16 cellular contexts compared by ENCODE assay signal in the genomic region with DNA sequence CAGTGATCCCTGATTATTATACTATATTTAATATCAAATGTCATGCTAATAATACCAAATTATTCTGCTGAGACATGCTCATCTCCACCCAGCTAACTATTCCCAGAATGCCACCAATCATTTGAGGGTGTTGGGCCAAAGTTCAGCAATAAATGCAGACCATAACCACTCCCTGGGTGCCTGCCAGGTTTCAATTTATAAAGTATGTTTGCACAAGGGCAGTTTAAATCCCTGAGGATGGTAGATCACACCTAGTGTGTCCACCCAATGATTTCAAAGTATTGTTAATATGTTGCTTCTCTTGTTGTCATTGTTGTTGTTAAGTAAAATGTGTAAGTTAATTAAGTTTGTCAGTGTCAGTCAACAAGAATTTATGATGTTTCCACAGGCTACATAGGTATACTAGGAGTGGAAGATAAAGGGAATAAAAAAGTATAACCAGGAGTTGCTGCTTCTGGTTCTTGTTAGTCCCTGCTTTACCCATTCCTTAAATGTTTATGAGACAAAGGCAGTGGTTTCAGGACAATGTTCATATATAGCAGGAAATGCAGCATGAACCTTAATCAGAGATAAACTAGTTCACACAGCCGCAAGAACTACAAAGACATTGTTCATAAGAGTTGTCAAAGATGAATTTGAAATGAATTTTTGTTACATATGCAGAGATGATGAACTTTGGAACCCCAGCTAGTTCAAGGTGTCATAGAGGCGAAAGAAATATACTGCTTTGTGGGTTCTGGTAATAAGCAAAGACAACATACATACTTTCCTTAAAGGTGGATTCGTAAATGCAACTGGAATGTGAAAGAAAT. TPM values are rescaled to one million over a fixed set of nuclear protein-coding genes. Genes with fewer than 3 reads are reported as not detected.
DNase-seq lines count a peak whose midpoint lies in the region; ATAC-seq and TF ChIP-seq lines count a peak whose summit lies in the region.
"Had no signal": no experiment of that assay in that cellular context is flagged by ENCODE, and none has a peak within 500 bp of the region (broad histone marks: within the 10 kb centered on the region; RNA-seq: fewer than 3 reads in every experiment).

No MANE protein-coding gene starts in this region.

- H2BK12ac ChIP-seq in H9 (ENCODE audit: insufficient read length, low read depth, low read length) = no peak overlapping the region

- no peak for TF ChIP-seq POLR2A in esophagus squamous epithelium (IDR thresholded peaks at IDR 0.05)

- no peak overlapping the region for H3K4me2 ChIP-seq in H9 (ENCODE audit: insufficient read depth, insufficient read length, low read length)

- H3K9me3 ChIP-seq in T-helper 17 cell (ENCODE audit: control insufficient read depth, low read length, poor library complexity, severe bottlenecking) (no peaks in the 10 kb centered on the region), H9 (ENCODE audit: control insufficient read depth, low read depth, low read length) (no peaks in the 10 kb centered on the region), esophagus squamous epithelium (no peaks in the 10 kb centered on the region)
- H3K9me3 ChIP-seq: left lung, suprapubic skin had no signal

- no peaks in the 10 kb centered on the region for H3K23me2 ChIP-seq in H9 (ENCODE audit: insufficient read length, low read depth, low read length, poor library complexity, severe bottlenecking)

- peak overlapping the region; percentile 66 for H3K4me3 Mint-ChIP-seq in T-helper 17 cell
- H3K4me3 Mint-ChIP-seq in naive thymus-derived CD8-positive, alpha-beta T cell = peak overlapping the region in 8 of 10 donors; percentile 3 to 78 (median 57)
- no peak overlapping the region for H3K4me3 Mint-ChIP-seq in H9
- no peak overlapping the region for H3K4me3 Mint-ChIP-seq in WTC11

- peaks cover 0 to 40% (median 0%) of the 10 kb centered on the region in 3 donors for H3K36me3 ChIP-seq in esophagus squamous epithelium
- H3K36me3 ChIP-seq: left lung, suprapubic skin had no signal

- H2BK15ac ChIP-seq in H9 (ENCODE audit: low read depth, low read length) = no peak overlapping the region

- POLR2A ChIA-PET in HEK293T (lab: Yijun Ruan, JAX) (no interaction called here), WTC11 (lab: Charles Lee) (no interaction called here)
- POLR2A ChIA-PET in naive thymus-derived CD8-positive, alpha-beta T cell (lab: Charles Lee) = no interaction called here

- no peak overlapping the region for H2BK120ac ChIP-seq in H9 (ENCODE audit: low read depth, low read length, poor library complexity, severe bottlenecking)

- no peak overlapping the region for H3K27ac Mint-ChIP-seq in T-helper 17 cell
- peak overlapping the region in 9 of 10 donors; percentile 10 to 83 (median 65) for H3K27ac Mint-ChIP-seq in naive thymus-derived CD8-positive, alpha-beta T cell
- no peak overlapping the region for H3K27ac Mint-ChIP-seq in H9
- H3K27ac Mint-ChIP-seq in WTC11 = no peak overlapping the region

- no peak overlapping the region for H3K4ac ChIP-seq in H9 (ENCODE audit: low read depth, low read length)

- no peak overlapping the region for H3K23ac ChIP-seq in H9 (ENCODE audit: insufficient read length, low read depth, low read length)

- H3K27ac ChIP-seq in H9 (ENCODE audit: insufficient read length, low read depth, low read length) = no peak overlapping the region
- H3K27ac ChIP-seq in esophagus squamous epithelium = peak overlapping the region in 2 of 4 donors; percentile 9 to 22
- H3K27ac ChIP-seq: left lung, skin epidermis, suprapubic skin had no signal

- H3K27me3 ChIP-seq in H9 (ENCODE audit: insufficient read depth, low read length) (no peaks in the 10 kb centered on the region), esophagus squamous epithelium (no peaks in the 10 kb centered on the region)
- H3K27me3 ChIP-seq: left lung, suprapubic skin had no signal

- H3K14ac ChIP-seq in H9 (ENCODE audit: insufficient read depth, low read length) = no peak overlapping the region

- DNase-seq in NCI-H1417 (lab: John Stamatoyannopoulos, UW) (peak in 2 of 3 experiments; percentile 21 to 61), NCI-H1417 treated with DMSO at 0.1 percent for 48 hours (lab: John Stamatoyannopoulos, UW) (no peak), HEK293T (ENCODE audit: extremely low spot score) (no peak), T-helper 17 cell (no peak), H9 (no peak), esophagus squamous epithelium (lab: John Stamatoyannopoulos, UW) (no peak), WTC11 (ENCODE audit: low spot score) (no peak)
- peak in 2 of 10 donors; percentile 6 to 17 for DNase-seq in naive thymus-derived CD8-positive, alpha-beta T cell
- DNase-seq: activated CD8-positive, alpha-beta memory T cell treated with anti-CD3 and anti-CD28 coated beads for 24 hours; cerebellar nuclear complex; left lung; NCI-H226 had no signal

- no peak overlapping the region for H3K56ac ChIP-seq in H9 (ENCODE audit: insufficient read length, low read depth, low read length)

- H2AFZ ChIP-seq in H9 (ENCODE audit: low read length) = no peak overlapping the region

- H4K5ac ChIP-seq in H9 (ENCODE audit: insufficient read length, low read depth, low read length) = no peak overlapping the region

- H4K20me1 ChIP-seq in H9 (ENCODE audit: control insufficient read depth, insufficient read depth, insufficient read length) = no peaks in the 10 kb centered on the region

- CTCF ChIA-PET in HEK293T (lab: Yijun Ruan, JAX) = no interaction called here
- CTCF ChIA-PET in WTC11 (lab: Charles Lee) = no interaction called here

- no peak for ATAC-seq in T-helper 17 cell
- peak in 1 of 2 donors; percentile 10 for ATAC-seq in naive thymus-derived CD8-positive, alpha-beta T cell
- no peak for ATAC-seq in WTC11
- ATAC-seq: esophagus mucosa, left lung, Panc1 had no signal

- H3K79me2 ChIP-seq in H9 (ENCODE audit: insufficient read depth, low read length) = no peaks in the 10 kb centered on the region

- no peak overlapping the region for H3K9ac ChIP-seq in H9 (ENCODE audit: extremely low read depth, insufficient read length, low read length)

- H3K36me3 Mint-ChIP-seq in T-helper 17 cell (ENCODE audit: low read depth) = no peaks in the 10 kb centered on the region
- peaks cover 0 to 13% (median 0%) of the 10 kb centered on the region in 3 donors for H3K36me3 Mint-ChIP-seq in naive thymus-derived CD8-positive, alpha-beta T cell
- peaks cover 0 to 7% (median 0%) of the 10 kb centered on the region in 3 experiments; a peak in 2 of 7 replicates for H3K36me3 Mint-ChIP-seq in H9 (ENCODE audit: insufficient read depth in 1 of 3, low read depth in 3 of 3)
- H3K36me3 Mint-ChIP-seq in WTC11 = no peaks in the 10 kb centered on the region

- H2AK5ac ChIP-seq in H9 (ENCODE audit: insufficient read length, low read length) = no peak overlapping the region

- H3K27me3 Mint-ChIP-seq in T-helper 17 cell = no peaks in the 10 kb centered on the region
- H3K27me3 Mint-ChIP-seq in naive thymus-derived CD8-positive, alpha-beta T cell = no peaks in the 10 kb centered on the region
- no peaks in the 10 kb centered on the region for H3K27me3 Mint-ChIP-seq in H9 (ENCODE audit: low read depth)
- no peaks in the 10 kb centered on the region for H3K27me3 Mint-ChIP-seq in WTC11 (ENCODE audit: low read depth)

- no peak overlapping the region for H2BK5ac ChIP-seq in H9 (ENCODE audit: insufficient read length, low read length)

- no peak overlapping the region for H3K4me3 ChIP-seq in esophagus squamous epithelium
- H3K4me3 ChIP-seq: left lung, skin epidermis, suprapubic skin had no signal

- no peak overlapping the region for H3T11ph ChIP-seq in H9 (ENCODE audit: low read length)

- no CpG with 5 or more reads among the region's 3 CpGs for WGBS in H9 (ENCODE audit: extremely low coverage, insufficient read length, low lambda C conversion rate)
- 68 to 72% methylated on average over 3 of the region's 3 CpGs for WGBS in esophagus squamous epithelium, 2 donors

- no peak overlapping the region for H2BK20ac ChIP-seq in H9 (ENCODE audit: low read depth, low read length, poor library complexity, severe bottlenecking)

- H3K79me1 ChIP-seq in H9 (ENCODE audit: insufficient read depth, low read depth, low read length, poor library complexity, severe bottlenecking) = no peaks in the 10 kb centered on the region

- H3K9me3 Mint-ChIP-seq in naive thymus-derived CD8-positive, alpha-beta T cell = no peaks in the 10 kb centered on the region
- H3K9me3 Mint-ChIP-seq in H9 (no peaks in the 10 kb centered on the region), WTC11 (no peaks in the 10 kb centered on the region)

- TF ChIP-seq CTCF in H9 (conservative IDR thresholded peaks at IDR 0.05) (no peak), esophagus squamous epithelium (IDR thresholded peaks at IDR 0.05) (no peak), WTC11 (IDR thresholded peaks at IDR 0.05) (no peak)

- H3K4me1 ChIP-seq in H9 (ENCODE audit: insufficient read depth, low read length) (no peaks in the 10 kb centered on the region), esophagus squamous epithelium (peaks cover 0 to 30% (median 5%) of the 10 kb centered on the region in 3 donors)
- H3K4me1 ChIP-seq: left lung, suprapubic skin had no signal

- peaks cover 18% of the 10 kb centered on the region for H3K4me1 Mint-ChIP-seq in T-helper 17 cell
- H3K4me1 Mint-ChIP-seq in naive thymus-derived CD8-positive, alpha-beta T cell = peaks cover 3 to 32% (median 13%) of the 10 kb centered on the region in 4 donors
- H3K4me1 Mint-ChIP-seq in H9 = peaks cover 6 to 8% of the 10 kb centered on the region in 2 experiments
- peaks cover 13% of the 10 kb centered on the region for H3K4me1 Mint-ChIP-seq in WTC11

- no peak overlapping the region for H4K8ac ChIP-seq in H9 (replicated peaks; ENCODE audit: insufficient read length, low read depth, low read length)

- intact Hi-C loops in esophagus squamous epithelium (cut with DNase I) = no loop called here

- no peak overlapping the region for H3K18ac ChIP-seq in H9 (ENCODE audit: insufficient read length, low read depth, low read length)

- no peak overlapping the region for H4K91ac ChIP-seq in H9 (ENCODE audit: insufficient read length, low read depth, low read length)

RNA-seq across cellular contexts. Expression of gene HPGD, which starts 25.5 kb away (rescaled TPM):
- total RNA-seq in T-helper 17 cell = 10 to 100 TPM; 19.3 to 20.8 TPM
- 1 to 10 TPM; 6.8 to 7.5 TPM for total RNA-seq in naive thymus-derived CD8-positive, alpha-beta T cell
- polyA plus RNA-seq in naive thymus-derived CD8-positive, alpha-beta T cell = 10 to 100 TPM; 10.6 to 16.1 (median 14.6) TPM
- total RNA-seq in H9 (2021) = 16.8 and 22.5 TPM in 2 replicates
- 100 to 1,000 TPM in 1 of 4 donors, 10 to 100 TPM in 3; 23.0 to 179 (median 45.4) TPM for total RNA-seq in esophagus squamous epithelium
- total RNA-seq in WTC11 (2021) = 0.55 to 3.6 TPM (median 0.94 TPM) in 3 replicates

Comparison
In these comparisons a context has a peak if more than half of its experiments do, and no peak if none do; other contexts are left out.
1. DNase-seq: peak in NCI-H1417 (2 of 3); none in NCI-H1417 treated with DMSO at 0.1 percent for 48 hours (single experiment), HEK293T (single experiment), T-helper 17 cell (0 of 3), H9 (single experiment), esophagus squamous epithelium (single experiment) and WTC11 (single experiment).
2. H3K27ac Mint-ChIP-seq: peak in naive thymus-derived CD8-positive, alpha-beta T cell (9 of 10); none in T-helper 17 cell (single experiment), H9 (0 of 3) and WTC11 (single experiment).
3. H3K4me3 Mint-ChIP-seq: peak in T-helper 17 cell (single experiment) and naive thymus-derived CD8-positive, alpha-beta T cell (8 of 10); none in H9 (0 of 2) and WTC11 (single experiment).